In genomic region chr15:63069616-63069952, GRCh38 we compare ENCODE assay signal across 25 cellular contexts. TPM values are rescaled to one million over a fixed set of nuclear protein-coding genes. Genes with fewer than 3 reads are reported as not detected.
A peak's percentile ranks its signal among the peaks of the same experiment; 100 is the strongest.
DNase-seq lines count a peak whose midpoint lies in the region; ATAC-seq and TF ChIP-seq lines count a peak whose summit lies in the region.
"Had no signal": no experiment of that assay in that cellular context is flagged by ENCODE, and none has a peak within 500 bp of the region (broad histone marks: within the 10 kb centered on the region; RNA-seq: fewer than 3 reads in every experiment).

No MANE protein-coding gene starts in this region.

- H3K9ac ChIP-seq in HUES64 (ENCODE audit: low read depth, low read length) (no peak overlapping the region), stomach smooth muscle (ENCODE audit: low read length in 2 of 2) (no peak overlapping the region)

- H3K36me3 Mint-ChIP-seq in endothelial cell (ENCODE audit: low read depth, unreplicated experiment), result peaks cover 32% of the 10 kb centered on the region
- peaks cover 52% of the 10 kb centered on the region for H3K36me3 Mint-ChIP-seq in mesothelial cell of epicardium

- H3K4me3 Mint-ChIP-seq in endothelial cell (ENCODE audit: unreplicated experiment), result peak overlapping the region; percentile 34
- no peak overlapping the region for H3K4me3 Mint-ChIP-seq in mesothelial cell of epicardium
- H3K4me3 Mint-ChIP-seq: activated naive CD8-positive, alpha-beta T cell treated with anti-CD3 and anti-CD28 coated beads, Interleukin-2, amount 50 U/mL, for 24 hours; CD8-positive, alpha-beta memory T cell; dendritic cell treated with granulocyte-macrophage colony-stimulating factor and Interleukin-4, amounts not matched to agents 40 ng/mL and 50 ng/mL, for 4 days had no signal

- H3K27me3 Mint-ChIP-seq in endothelial cell (ENCODE audit: unreplicated experiment) (peaks cover 2% of the 10 kb centered on the region), mesothelial cell of epicardium (ENCODE audit: low read depth) (no peaks in the 10 kb centered on the region)
- H3K27me3 Mint-ChIP-seq: activated naive CD8-positive, alpha-beta T cell treated with anti-CD3 and anti-CD28 coated beads, Interleukin-2, amount 50 U/mL, for 24 hours; CD8-positive, alpha-beta memory T cell had no signal

- no peaks in the 10 kb centered on the region for H3K27me3 ChIP-seq in HUES64 (ENCODE audit: insufficient read depth, low read length)
- no peaks in the 10 kb centered on the region for H3K27me3 ChIP-seq in stomach smooth muscle (ENCODE audit: control insufficient read depth in 1 of 2, insufficient read depth in 2 of 2, low read length in 2 of 2)

- TF ChIP-seq CTCF in endothelial cell (IDR thresholded peaks at IDR 0.05; ENCODE audit: unreplicated experiment), result no peak
- no peak for TF ChIP-seq CTCF in mesothelial cell of epicardium (IDR thresholded peaks at IDR 0.05; ENCODE audit: unreplicated experiment)

- DNase-seq in endothelial cell (ENCODE audit: low spot score), result no peak
- no peak for DNase-seq in mesothelial cell of epicardium (ENCODE audit: low spot score in 2 of 2, unreplicated experiment in 2 of 2)
- no peak for DNase-seq in cerebellar nuclear complex (lab: John Stamatoyannopoulos, UW)
- DNase-seq in DMS 273 treated with DMSO at 0.1 percent for 48 hours (lab: John Stamatoyannopoulos, UW), result no peak
- DNase-seq: activated CD4-positive, alpha-beta T cell treated with anti-CD3 and anti-CD28 coated beads, Interleukin-2, amount 50 U/mL, for 1 hour; activated CD8-positive, alpha-beta memory T cell treated with anti-CD3 and anti-CD28 coated beads, Interleukin-2, amount 50 U/mL, for 4 hours; activated naive CD8-positive, alpha-beta T cell treated with anti-CD3 and anti-CD28 coated beads, Interleukin-2, amount 50 U/mL, for 24 hours; CD8-positive, alpha-beta memory T cell; DMS79 treated with DMSO at 0.1 percent for 48 hours; foreskin melanocyte; HCEC 1CT; Karpas-422; midbrain; NCI-H187 treated with DMSO at 0.1 percent for 48 hours; PC-3; retina; T-helper 2 cell had no signal

- H3K4me1 Mint-ChIP-seq in endothelial cell (ENCODE audit: unreplicated experiment) (peaks cover 3% of the 10 kb centered on the region), mesothelial cell of epicardium (peaks cover 34% of the 10 kb centered on the region)
- H3K4me1 Mint-ChIP-seq: activated naive CD8-positive, alpha-beta T cell treated with anti-CD3 and anti-CD28 coated beads, Interleukin-2, amount 50 U/mL, for 24 hours; CD8-positive, alpha-beta memory T cell had no signal

- ATAC-seq in GM21717 (IDR thresholded peaks at IDR 0.05; ENCODE audit: unreplicated experiment), result no peak
- no peak for ATAC-seq in GM18520 (IDR thresholded peaks at IDR 0.05; ENCODE audit: unreplicated experiment)
- ATAC-seq: activated naive CD8-positive, alpha-beta T cell treated with anti-CD3 and anti-CD28 coated beads, Interleukin-2, amount 50 U/mL, for 24 hours; PC-3 had no signal

- H3K4me3 ChIP-seq in HUES64 (ENCODE audit: low read length) (no peak overlapping the region), stomach smooth muscle (ENCODE audit: low read length in 2 of 2) (no peak overlapping the region)
- H3K4me3 ChIP-seq: thoracic aorta had no signal

- H3K9me3 Mint-ChIP-seq in endothelial cell (ENCODE audit: unreplicated experiment) (no peaks in the 10 kb centered on the region), mesothelial cell of epicardium (no peaks in the 10 kb centered on the region)
- H3K9me3 Mint-ChIP-seq: activated naive CD8-positive, alpha-beta T cell treated with anti-CD3 and anti-CD28 coated beads, Interleukin-2, amount 50 U/mL, for 24 hours; CD8-positive, alpha-beta memory T cell; dendritic cell treated with granulocyte-macrophage colony-stimulating factor and Interleukin-4, amounts not matched to agents 40 ng/mL and 50 ng/mL, for 4 days had no signal

- H3K27ac ChIP-seq in HUES64 (ENCODE audit: low read depth, low read length) (peak overlapping the region; percentile 24; the same call in 1 of the 2 replicates), stomach smooth muscle (ENCODE audit: low read length) (peak overlapping the region; percentile 67)
- H3K27ac ChIP-seq: epithelial cell of prostate, VCaP had no signal

- H3K4me1 ChIP-seq in HUES64 (ENCODE audit: insufficient read depth, low read length) (peaks cover 7% of the 10 kb centered on the region), stomach smooth muscle (ENCODE audit: control insufficient read depth, insufficient read depth, low read length) (peaks cover 39% of the 10 kb centered on the region)

- WGBS in HUES64, result 90% methylated on average over 2 of the region's 2 CpGs

- H3K27ac Mint-ChIP-seq in endothelial cell (ENCODE audit: unreplicated experiment), result no peak overlapping the region
- H3K27ac Mint-ChIP-seq in mesothelial cell of epicardium, result peak overlapping the region; percentile 8
- H3K27ac Mint-ChIP-seq: activated naive CD8-positive, alpha-beta T cell treated with anti-CD3 and anti-CD28 coated beads, Interleukin-2, amount 50 U/mL, for 24 hours; CD8-positive, alpha-beta memory T cell; dendritic cell treated with granulocyte-macrophage colony-stimulating factor and Interleukin-4, amounts not matched to agents 40 ng/mL and 50 ng/mL, for 4 days had no signal

- H3K36me3 ChIP-seq in HUES64 (ENCODE audit: insufficient read depth, low read length) (peaks cover 76% of the 10 kb centered on the region), stomach smooth muscle (ENCODE audit: control insufficient read depth in 2 of 2, insufficient read depth in 2 of 2, low read length in 2 of 2) (peaks cover 43 to 63% of the 10 kb centered on the region in 2 donors)

- H3K9me3 ChIP-seq in HUES64 (ENCODE audit: insufficient read depth, low read depth, low read length) (no peaks in the 10 kb centered on the region), stomach smooth muscle (ENCODE audit: control insufficient read depth in 2 of 2, low read length in 2 of 2) (no peaks in the 10 kb centered on the region)
- H3K9me3 ChIP-seq: thoracic aorta had no signal

RNA-seq across cellular contexts. Expression of gene TPM1, which starts 27.0 kb away (rescaled TPM):
- 315 TPM for polyA plus RNA-seq in HUES64 (2013, experiment 1 of 2)
- polyA plus RNA-seq in HUES64 (2013, experiment 2 of 2), result 324 TPM
- total RNA-seq in endothelial cell (ENCODE audit: unreplicated experiment) (106 TPM), mesothelial cell of epicardium (635 to 667 TPM (median 659 TPM) in 3 replicates)

RNA-seq across cellular contexts. Expression of gene LACTB, which starts 52.1 kb away (rescaled TPM):
- polyA plus RNA-seq in HUES64 (2013, experiment 1 of 2), result 6.9 TPM
- 8.7 TPM for polyA plus RNA-seq in HUES64 (2013, experiment 2 of 2)
- total RNA-seq in endothelial cell (ENCODE audit: unreplicated experiment), result 10.1 TPM
- total RNA-seq in mesothelial cell of epicardium, result 7.6 to 9.0 TPM (median 8.2 TPM) in 3 replicates
